ENCODE assay signal across 8 cellular contexts in the genomic region with DNA sequence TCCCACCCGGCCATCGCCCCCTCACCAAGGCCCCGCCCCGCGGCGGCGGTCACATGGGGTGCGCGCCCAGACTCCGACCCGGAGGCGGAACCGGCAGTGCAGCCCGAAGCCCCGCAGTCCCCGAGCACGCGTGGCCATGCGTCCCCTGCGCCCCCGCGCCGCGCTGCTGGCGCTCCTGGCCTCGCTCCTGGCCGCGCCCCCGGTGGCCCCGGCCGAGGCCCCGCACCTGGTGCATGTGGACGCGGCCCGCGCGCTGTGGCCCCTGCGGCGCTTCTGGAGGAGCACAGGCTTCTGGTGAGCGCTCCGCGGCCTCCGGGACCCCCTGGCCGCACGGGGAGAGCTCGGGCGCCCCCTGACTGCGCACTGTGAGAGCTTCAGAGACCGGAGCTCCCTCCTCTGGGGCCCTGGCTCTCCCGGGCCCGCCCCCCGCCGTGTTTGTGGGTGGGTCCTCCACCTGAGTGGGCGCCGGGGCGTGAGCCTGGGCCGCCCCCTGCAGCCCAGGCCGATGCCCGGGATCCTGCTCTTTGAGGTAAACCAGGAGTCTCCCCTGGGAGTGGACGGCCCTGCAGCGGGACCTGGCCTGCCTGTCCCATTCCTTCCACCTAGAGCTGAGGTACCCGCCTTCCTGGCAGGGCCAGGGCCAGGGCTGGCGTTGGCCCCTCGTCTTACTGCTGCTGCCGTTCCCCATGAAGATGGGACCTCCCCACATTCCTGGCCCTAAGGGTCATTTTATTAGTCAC. TPM values are rescaled to one million over a fixed set of nuclear protein-coding genes. Genes with fewer than 3 reads are reported as not detected.
DNase-seq lines count a peak whose midpoint lies in the region; ATAC-seq lines count a peak whose summit lies in the region.

IDUA (plus strand) TSS at position 96 of the 740 bp plus-strand sequence; CDS start at position 137, 41 bp downstream.

- intact Hi-C loops in left colon (cut with DNase I, micrococcal nuclease) = no loop called here

- DNase-seq in DMS 273 (lab: John Stamatoyannopoulos, UW; ENCODE audit: unreplicated experiment) (peak; percentile 78), DMS 273 treated with DMSO at 0.1 percent for 48 hours (lab: John Stamatoyannopoulos, UW) (no peak), NCI-H1930 (lab: John Stamatoyannopoulos, UW) (peak; percentile 60 to 80), cerebellum (ENCODE audit: low spot score) (peak; percentile 90), left colon (peak; percentile 87 to 90)
- DNase-seq in activated CD4-positive, alpha-beta T cell treated with anti-CD3 and anti-CD28 coated beads for 24 hours (ENCODE audit: low read depth in 2 of 2) = peak; percentile 69 to 84
- peak; percentile 64 to 82 (median 75) for DNase-seq in stimulated activated CD4-positive, alpha-beta T cell treated with anti-CD3 and anti-CD28 coated beads, Interleukin-1b, Interleukin-23, amount 100 ng/mL, for 24 hours (ENCODE audit: low read depth in 4 of 4, low spot score in 1 of 4)

- ATAC-seq in HG02623 (IDR thresholded peaks at IDR 0.05; ENCODE audit: unreplicated experiment) (peak; percentile 68), left colon (peak; percentile 79)

RNA-seq across cellular contexts. Expression of gene IDUA, which starts in this region (rescaled TPM):
- total RNA-seq in cerebellum (16.7 TPM), left colon (10 to 100 TPM; 28.7 to 40.9 TPM)
